Comparison of ENCODE assay signal across 22 cellular contexts in the genomic region with DNA sequence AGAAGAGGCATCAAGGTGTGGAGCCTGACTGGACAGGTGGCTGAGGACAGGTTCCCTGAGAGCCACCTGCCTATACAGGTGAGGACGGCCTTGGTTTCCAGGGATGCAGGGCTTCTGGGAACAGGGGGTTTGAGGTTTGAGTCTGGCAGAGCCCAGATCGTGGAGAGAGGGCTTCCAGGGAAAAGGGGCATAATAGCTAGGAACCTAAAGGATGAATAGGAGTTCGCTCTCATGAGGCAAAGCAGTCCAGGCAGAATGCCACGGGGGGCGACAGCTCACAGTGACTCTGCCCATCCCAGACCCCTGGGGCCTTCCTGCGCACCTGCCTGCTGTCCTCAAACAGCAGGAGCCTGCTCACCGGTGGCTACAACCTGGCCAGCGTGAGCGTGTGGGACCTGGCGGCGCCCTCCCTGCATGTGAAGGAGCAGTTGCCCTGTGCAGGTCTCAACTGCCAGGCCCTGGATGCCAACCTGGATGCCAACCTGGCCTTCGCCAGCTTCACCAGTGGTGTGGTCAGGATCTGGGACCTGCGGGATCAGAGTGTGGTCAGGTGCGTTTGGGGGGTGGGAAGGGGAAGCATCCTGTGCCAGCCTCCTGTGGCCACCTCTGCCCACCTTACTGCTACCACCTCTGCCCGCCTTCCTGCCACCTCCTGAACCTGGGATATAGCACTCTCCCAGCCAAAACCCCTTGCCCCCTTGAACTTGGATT. TPM values are rescaled to one million over a fixed set of nuclear protein-coding genes. Genes with fewer than 3 reads are reported as not detected.
DNase-seq lines count a peak whose midpoint lies in the region; ATAC-seq, FAIRE-seq and TF ChIP-seq lines count a peak whose summit lies in the region.
"Had no signal": no experiment of that assay in that cellular context is flagged by ENCODE, and none has a peak within 500 bp of the region (broad histone marks: within the 10 kb centered on the region; RNA-seq: fewer than 3 reads in every experiment).

No MANE protein-coding gene starts in this region.

- TF ChIP-seq POLR2A in H54 (IDR thresholded peaks at IDR 0.05; ENCODE audit: low read depth, low read length) = 0 out of 2 replicates have a peak, but pooled peaks have one; percentile 6

- no peak for FAIRE-seq in H54 (lab: Jason Lieb, UNC)
- FAIRE-seq: A204.1, D721Med, GM12892 had no signal

- peak; percentile 17 for ATAC-seq in esophagus mucosa
- ATAC-seq in stimulated activated effector memory CD8-positive, alpha-beta T cell treated with anti-CD3 and anti-CD28 coated beads, Interleukin-12 subunit alpha, Interleukin-12 subunit beta, amount 100 ng/mL, for 72 hours = no peak
- no peak for ATAC-seq in HG03135 (IDR thresholded peaks at IDR 0.05; ENCODE audit: unreplicated experiment)
- no peak for ATAC-seq in GM21515 (IDR thresholded peaks at IDR 0.05; ENCODE audit: unreplicated experiment)

- DNase-seq in H54 (ENCODE audit: insufficient read length, low spot score) (no peak), NCI-H2029 treated with DMSO at 0.1 percent for 48 hours (lab: John Stamatoyannopoulos, UW) (no peak)
- DNase-seq in stimulated activated effector memory CD8-positive, alpha-beta T cell treated with anti-CD3 and anti-CD28 coated beads, Interleukin-12 subunit alpha, Interleukin-12 subunit beta, amount 100 ng/mL, for 72 hours (ENCODE audit: low spot score in 2 of 2) = no peak
- DNase-seq: ACHN; BE2C; C1 segment of cervical spinal cord; CD4-positive, CD25-positive, alpha-beta regulatory T cell; CD8-positive, alpha-beta memory T cell; COR-L47; GDM1; GM23248; H9; IMR-90; Karpas-422; KBM-7 had no signal

- POLR2A ChIA-PET in HEK293 (lab: Yijun Ruan, JAX) = no interaction called here

- no peak for TF ChIP-seq CTCF in HEK293 (tag by site-specific recombination; IDR thresholded peaks at IDR 0.05)

- 0 out of 2 replicates have a peak overlapping the region, but pooled peaks have one; percentile 24 for H3K27ac ChIP-seq in HEK293 (ENCODE audit: extremely low read depth, low read depth, low read length)
- H3K27ac ChIP-seq: GM23248 had no signal

- H3K4me1 Mint-ChIP-seq in stimulated activated effector memory CD8-positive, alpha-beta T cell treated with anti-CD3 and anti-CD28 coated beads, Interleukin-12 subunit alpha, Interleukin-12 subunit beta, amount 100 ng/mL, for 72 hours = no peaks in the 10 kb centered on the region
- H3K4me1 Mint-ChIP-seq: CD4-positive, CD25-positive, alpha-beta regulatory T cell; CD8-positive, alpha-beta memory T cell had no signal

- CTCF ChIA-PET in HEK293 (lab: Yijun Ruan, JAX) = interaction anchor here (1.6 kb wide), 1 partner anchor 119 kb away, joined by 5 read pairs; no protein-coding TSS in a partner anchor

- no peaks in the 10 kb centered on the region for H3K36me3 ChIP-seq in HEK293 (ENCODE audit: control insufficient read depth in 2 of 2, insufficient read depth in 1 of 2, low read length in 2 of 2)
- H3K36me3 ChIP-seq: BE2C had no signal

- no peak overlapping the region for H3K4me3 Mint-ChIP-seq in stimulated activated effector memory CD8-positive, alpha-beta T cell treated with anti-CD3 and anti-CD28 coated beads, Interleukin-12 subunit alpha, Interleukin-12 subunit beta, amount 100 ng/mL, for 72 hours
- H3K4me3 Mint-ChIP-seq: CD4-positive, CD25-positive, alpha-beta regulatory T cell; CD8-positive, alpha-beta memory T cell; H9 had no signal

- H3K4me1 ChIP-seq in HEK293 (ENCODE audit: control insufficient read depth, insufficient read depth, low read length) = no peaks in the 10 kb centered on the region

- no peaks in the 10 kb centered on the region for H3K36me3 Mint-ChIP-seq in stimulated activated effector memory CD8-positive, alpha-beta T cell treated with anti-CD3 and anti-CD28 coated beads, Interleukin-12 subunit alpha, Interleukin-12 subunit beta, amount 100 ng/mL, for 72 hours
- H3K36me3 Mint-ChIP-seq: CD4-positive, CD25-positive, alpha-beta regulatory T cell; CD8-positive, alpha-beta memory T cell had no signal

- no peaks in the 10 kb centered on the region for H3K9me3 Mint-ChIP-seq in stimulated activated effector memory CD8-positive, alpha-beta T cell treated with anti-CD3 and anti-CD28 coated beads, Interleukin-12 subunit alpha, Interleukin-12 subunit beta, amount 100 ng/mL, for 72 hours
- H3K9me3 Mint-ChIP-seq: CD8-positive, alpha-beta memory T cell; H9 had no signal

- H3K27ac Mint-ChIP-seq in stimulated activated effector memory CD8-positive, alpha-beta T cell treated with anti-CD3 and anti-CD28 coated beads, Interleukin-12 subunit alpha, Interleukin-12 subunit beta, amount 100 ng/mL, for 72 hours = peak overlapping the region; percentile 32
- H3K27ac Mint-ChIP-seq: CD8-positive, alpha-beta memory T cell had no signal

- H3K4me3 ChIP-seq in HEK293 (ENCODE audit: low read depth, low read length) = no peak overlapping the region
- H3K4me3 ChIP-seq: GM23248 had no signal

- H3K9me3 ChIP-seq in HEK293 (ENCODE audit: control insufficient read depth, insufficient read depth, low read depth, low read length) = no peaks in the 10 kb centered on the region
- H3K9me3 ChIP-seq: BE2C had no signal

TF ChIP-seq in HEK293, 187 proteins besides CTCF, POLR2A, EP300 and RAD21:
- TF ChIP-seq ZNF223 (tag by site-specific recombination; IDR thresholded peaks at IDR 0.05) (no peak), KLF1 (tag by site-specific recombination; IDR thresholded peaks at IDR 0.05) (no peak), ZFP3 (tag by site-specific recombination; IDR thresholded peaks at IDR 0.05; ENCODE audit: low read depth) (peak; percentile 86)
- TF ChIP-seq, protein P1, sequence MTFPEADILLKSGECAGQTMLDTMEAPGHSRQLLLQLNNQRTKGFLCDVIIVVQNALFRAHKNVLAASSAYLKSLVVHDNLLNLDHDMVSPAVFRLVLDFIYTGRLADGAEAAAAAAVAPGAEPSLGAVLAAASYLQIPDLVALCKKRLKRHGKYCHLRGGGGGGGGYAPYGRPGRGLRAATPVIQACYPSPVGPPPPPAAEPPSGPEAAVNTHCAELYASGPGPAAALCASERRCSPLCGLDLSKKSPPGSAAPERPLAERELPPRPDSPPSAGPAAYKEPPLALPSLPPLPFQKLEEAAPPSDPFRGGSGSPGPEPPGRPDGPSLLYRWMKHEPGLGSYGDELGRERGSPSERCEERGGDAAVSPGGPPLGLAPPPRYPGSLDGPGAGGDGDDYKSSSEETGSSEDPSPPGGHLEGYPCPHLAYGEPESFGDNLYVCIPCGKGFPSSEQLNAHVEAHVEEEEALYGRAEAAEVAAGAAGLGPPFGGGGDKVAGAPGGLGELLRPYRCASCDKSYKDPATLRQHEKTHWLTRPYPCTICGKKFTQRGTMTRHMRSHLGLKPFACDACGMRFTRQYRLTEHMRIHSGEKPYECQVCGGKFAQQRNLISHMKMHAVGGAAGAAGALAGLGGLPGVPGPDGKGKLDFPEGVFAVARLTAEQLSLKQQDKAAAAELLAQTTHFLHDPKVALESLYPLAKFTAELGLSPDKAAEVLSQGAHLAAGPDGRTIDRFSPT (tag by site-specific recombination; IDR thresholded peaks at IDR 0.05) = peak; percentile 89

RNA-seq across cellular contexts. Expression of a gene that starts 12.0 kb away (rescaled TPM):
- total RNA-seq in esophagus mucosa = 0.40 TPM
- total RNA-seq: CD4-positive, CD25-positive, alpha-beta regulatory T cell had no signal

RNA-seq across cellular contexts. Expression of a gene that starts 39.7 kb away (rescaled TPM):
- 6.3 TPM for total RNA-seq in esophagus mucosa

RNA-seq across cellular contexts. Expression of a gene that starts 44.6 kb away (rescaled TPM):
- 2.4 TPM for total RNA-seq in esophagus mucosa
